Comparison of ENCODE assay signal across 1 cellular context in genomic region chr10:80507484-80507880, GRCh38.
TF ChIP-seq lines count a peak whose summit lies in the region.

No MANE protein-coding gene starts in this region.

TF ChIP-seq in SK-N-SH treated with all-trans-retinoic acid at 6 μM for 48 hours, 23 proteins besides CTCF, POLR2A, EP300 and RAD21 (continued from another document):
- no peak for TF ChIP-seq ZNF565 (CRISPR knock-in tag; conservative IDR thresholded peaks at IDR 0.05; ENCODE audit: low read depth)
- TF ChIP-seq CREB5 (CRISPR knock-in tag; IDR thresholded peaks at IDR 0.05; ENCODE audit: low read depth) = no peak
